In the genomic region with DNA sequence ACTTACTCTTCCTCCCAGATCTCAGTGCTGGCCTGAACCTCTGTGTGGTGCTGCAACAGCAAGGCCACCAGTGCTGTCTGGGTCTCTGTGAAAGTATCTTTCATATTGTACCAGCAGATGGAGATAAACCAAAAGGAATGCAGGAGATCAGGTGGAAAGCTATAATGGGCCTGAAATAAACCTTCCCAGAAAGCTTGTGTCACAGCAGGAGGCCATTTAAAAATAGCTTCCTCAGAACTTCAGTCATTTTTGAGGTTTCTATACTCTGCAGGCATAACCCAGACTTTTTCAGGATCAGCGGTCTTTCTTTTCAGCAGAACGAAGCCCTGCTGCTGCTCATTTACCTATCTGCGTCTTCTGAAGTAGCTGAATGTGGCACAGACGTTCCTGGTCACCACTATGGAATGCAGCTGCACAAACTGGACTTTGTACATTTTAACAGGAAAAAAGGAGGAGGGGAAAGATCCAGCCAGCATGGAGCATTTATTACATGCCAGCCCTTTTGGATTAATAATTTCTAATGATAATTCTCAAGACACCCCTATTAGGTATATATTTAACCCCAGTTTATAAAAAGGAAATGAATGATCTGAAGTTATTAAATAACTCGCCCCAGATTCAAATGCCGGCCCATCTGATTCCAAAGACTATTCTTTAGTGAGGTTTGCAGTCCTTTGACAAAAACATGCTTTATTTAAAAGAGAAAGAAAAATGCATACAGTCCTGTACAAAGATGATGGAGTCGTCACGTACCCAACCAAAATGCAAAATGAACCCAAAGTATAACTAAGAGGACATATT, we compare ENCODE assay signal across 1 cellular context.
TF ChIP-seq lines count a peak whose summit lies in the region.

No MANE protein-coding gene starts in this region.

TF ChIP-seq in K562, 482 proteins besides CTCF, POLR2A, EP300 and RAD21 (continued from another document and continues in another):
- TF ChIP-seq, protein P1, sequence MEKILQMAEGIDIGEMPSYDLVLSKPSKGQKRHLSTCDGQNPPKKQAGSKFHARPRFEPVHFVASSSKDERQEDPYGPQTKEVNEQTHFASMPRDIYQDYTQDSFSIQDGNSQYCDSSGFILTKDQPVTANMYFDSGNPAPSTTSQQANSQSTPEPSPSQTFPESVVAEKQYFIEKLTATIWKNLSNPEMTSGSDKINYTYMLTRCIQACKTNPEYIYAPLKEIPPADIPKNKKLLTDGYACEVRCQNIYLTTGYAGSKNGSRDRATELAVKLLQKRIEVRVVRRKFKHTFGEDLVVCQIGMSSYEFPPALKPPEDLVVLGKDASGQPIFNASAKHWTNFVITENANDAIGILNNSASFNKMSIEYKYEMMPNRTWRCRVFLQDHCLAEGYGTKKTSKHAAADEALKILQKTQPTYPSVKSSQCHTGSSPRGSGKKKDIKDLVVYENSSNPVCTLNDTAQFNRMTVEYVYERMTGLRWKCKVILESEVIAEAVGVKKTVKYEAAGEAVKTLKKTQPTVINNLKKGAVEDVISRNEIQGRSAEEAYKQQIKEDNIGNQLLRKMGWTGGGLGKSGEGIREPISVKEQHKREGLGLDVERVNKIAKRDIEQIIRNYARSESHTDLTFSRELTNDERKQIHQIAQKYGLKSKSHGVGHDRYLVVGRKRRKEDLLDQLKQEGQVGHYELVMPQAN (IDR thresholded peaks at IDR 0.05; ENCODE audit: borderline replicate concordance), result no peak
- TF ChIP-seq HNRNPLL (IDR thresholded peaks at IDR 0.05; ENCODE audit: low read depth, low read length, poor library complexity, severe bottlenecking), result no peak
- TF ChIP-seq, protein P2, sequence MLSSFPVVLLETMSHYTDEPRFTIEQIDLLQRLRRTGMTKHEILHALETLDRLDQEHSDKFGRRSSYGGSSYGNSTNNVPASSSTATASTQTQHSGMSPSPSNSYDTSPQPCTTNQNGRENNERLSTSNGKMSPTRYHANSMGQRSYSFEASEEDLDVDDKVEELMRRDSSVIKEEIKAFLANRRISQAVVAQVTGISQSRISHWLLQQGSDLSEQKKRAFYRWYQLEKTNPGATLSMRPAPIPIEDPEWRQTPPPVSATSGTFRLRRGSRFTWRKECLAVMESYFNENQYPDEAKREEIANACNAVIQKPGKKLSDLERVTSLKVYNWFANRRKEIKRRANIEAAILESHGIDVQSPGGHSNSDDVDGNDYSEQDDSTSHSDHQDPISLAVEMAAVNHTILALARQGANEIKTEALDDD (IDR thresholded peaks at IDR 0.05), result no peak
- no peak for TF ChIP-seq POLR2G (IDR thresholded peaks at IDR 0.05; ENCODE audit: low read depth, low read length)
- TF ChIP-seq MEF2D (tag; conservative IDR thresholded peaks at IDR 0.05; ENCODE audit: low read depth), result peak; percentile 86
- no peak for TF ChIP-seq ILK (tag; IDR thresholded peaks at IDR 0.05; ENCODE audit: borderline replicate concordance, low read depth)
- TF ChIP-seq, protein P3, sequence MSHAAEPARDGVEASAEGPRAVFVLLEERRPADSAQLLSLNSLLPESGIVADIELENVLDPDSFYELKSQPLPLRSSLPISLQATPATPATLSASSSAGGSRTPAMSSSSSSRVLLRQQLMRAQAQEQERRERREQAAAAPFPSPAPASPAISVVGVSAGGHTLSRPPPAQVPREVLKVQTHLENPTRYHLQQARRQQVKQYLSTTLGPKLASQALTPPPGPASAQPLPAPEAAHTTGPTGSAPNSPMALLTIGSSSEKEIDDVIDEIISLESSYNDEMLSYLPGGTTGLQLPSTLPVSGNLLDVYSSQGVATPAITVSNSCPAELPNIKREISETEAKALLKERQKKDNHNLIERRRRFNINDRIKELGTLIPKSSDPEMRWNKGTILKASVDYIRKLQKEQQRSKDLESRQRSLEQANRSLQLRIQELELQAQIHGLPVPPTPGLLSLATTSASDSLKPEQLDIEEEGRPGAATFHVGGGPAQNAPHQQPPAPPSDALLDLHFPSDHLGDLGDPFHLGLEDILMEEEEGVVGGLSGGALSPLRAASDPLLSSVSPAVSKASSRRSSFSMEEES (CRISPR knock-in tag; IDR thresholded peaks at IDR 0.05), result no peak
- TF ChIP-seq, protein P4, sequence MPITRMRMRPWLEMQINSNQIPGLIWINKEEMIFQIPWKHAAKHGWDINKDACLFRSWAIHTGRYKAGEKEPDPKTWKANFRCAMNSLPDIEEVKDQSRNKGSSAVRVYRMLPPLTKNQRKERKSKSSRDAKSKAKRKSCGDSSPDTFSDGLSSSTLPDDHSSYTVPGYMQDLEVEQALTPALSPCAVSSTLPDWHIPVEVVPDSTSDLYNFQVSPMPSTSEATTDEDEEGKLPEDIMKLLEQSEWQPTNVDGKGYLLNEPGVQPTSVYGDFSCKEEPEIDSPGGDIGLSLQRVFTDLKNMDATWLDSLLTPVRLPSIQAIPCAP (CRISPR knock-in tag; IDR thresholded peaks at IDR 0.05; ENCODE audit: borderline replicate concordance), result no peak
- TF ChIP-seq, protein P5, sequence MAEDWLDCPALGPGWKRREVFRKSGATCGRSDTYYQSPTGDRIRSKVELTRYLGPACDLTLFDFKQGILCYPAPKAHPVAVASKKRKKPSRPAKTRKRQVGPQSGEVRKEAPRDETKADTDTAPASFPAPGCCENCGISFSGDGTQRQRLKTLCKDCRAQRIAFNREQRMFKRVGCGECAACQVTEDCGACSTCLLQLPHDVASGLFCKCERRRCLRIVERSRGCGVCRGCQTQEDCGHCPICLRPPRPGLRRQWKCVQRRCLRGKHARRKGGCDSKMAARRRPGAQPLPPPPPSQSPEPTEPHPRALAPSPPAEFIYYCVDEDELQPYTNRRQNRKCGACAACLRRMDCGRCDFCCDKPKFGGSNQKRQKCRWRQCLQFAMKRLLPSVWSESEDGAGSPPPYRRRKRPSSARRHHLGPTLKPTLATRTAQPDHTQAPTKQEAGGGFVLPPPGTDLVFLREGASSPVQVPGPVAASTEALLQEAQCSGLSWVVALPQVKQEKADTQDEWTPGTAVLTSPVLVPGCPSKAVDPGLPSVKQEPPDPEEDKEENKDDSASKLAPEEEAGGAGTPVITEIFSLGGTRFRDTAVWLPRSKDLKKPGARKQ (CRISPR knock-in tag; IDR thresholded peaks at IDR 0.05), result no peak
- TF ChIP-seq, protein P6, sequence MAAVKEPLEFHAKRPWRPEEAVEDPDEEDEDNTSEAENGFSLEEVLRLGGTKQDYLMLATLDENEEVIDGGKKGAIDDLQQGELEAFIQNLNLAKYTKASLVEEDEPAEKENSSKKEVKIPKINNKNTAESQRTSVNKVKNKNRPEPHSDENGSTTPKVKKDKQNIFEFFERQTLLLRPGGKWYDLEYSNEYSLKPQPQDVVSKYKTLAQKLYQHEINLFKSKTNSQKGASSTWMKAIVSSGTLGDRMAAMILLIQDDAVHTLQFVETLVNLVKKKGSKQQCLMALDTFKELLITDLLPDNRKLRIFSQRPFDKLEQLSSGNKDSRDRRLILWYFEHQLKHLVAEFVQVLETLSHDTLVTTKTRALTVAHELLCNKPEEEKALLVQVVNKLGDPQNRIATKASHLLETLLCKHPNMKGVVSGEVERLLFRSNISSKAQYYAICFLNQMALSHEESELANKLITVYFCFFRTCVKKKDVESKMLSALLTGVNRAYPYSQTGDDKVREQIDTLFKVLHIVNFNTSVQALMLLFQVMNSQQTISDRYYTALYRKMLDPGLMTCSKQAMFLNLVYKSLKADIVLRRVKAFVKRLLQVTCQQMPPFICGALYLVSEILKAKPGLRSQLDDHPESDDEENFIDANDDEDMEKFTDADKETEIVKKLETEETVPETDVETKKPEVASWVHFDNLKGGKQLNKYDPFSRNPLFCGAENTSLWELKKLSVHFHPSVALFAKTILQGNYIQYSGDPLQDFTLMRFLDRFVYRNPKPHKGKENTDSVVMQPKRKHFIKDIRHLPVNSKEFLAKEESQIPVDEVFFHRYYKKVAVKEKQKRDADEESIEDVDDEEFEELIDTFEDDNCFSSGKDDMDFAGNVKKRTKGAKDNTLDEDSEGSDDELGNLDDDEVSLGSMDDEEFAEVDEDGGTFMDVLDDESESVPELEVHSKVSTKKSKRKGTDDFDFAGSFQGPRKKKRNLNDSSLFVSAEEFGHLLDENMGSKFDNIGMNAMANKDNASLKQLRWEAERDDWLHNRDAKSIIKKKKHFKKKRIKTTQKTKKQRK (IDR thresholded peaks at IDR 0.05; ENCODE audit: borderline replicate concordance, low read depth, low read length), result no peak
- TF ChIP-seq HDAC1 (IDR thresholded peaks at IDR 0.05), result no peak
- 0 out of 2 replicates have a peak, but pooled peaks have one; percentile 20 for TF ChIP-seq ZEB2 (IDR thresholded peaks at IDR 0.05)
- TF ChIP-seq, protein P7, sequence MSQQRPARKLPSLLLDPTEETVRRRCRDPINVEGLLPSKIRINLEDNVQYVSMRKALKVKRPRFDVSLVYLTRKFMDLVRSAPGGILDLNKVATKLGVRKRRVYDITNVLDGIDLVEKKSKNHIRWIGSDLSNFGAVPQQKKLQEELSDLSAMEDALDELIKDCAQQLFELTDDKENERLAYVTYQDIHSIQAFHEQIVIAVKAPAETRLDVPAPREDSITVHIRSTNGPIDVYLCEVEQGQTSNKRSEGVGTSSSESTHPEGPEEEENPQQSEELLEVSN (IDR thresholded peaks at IDR 0.05; ENCODE audit: borderline replicate concordance in 1 of 2, extremely low read depth in 1 of 2, insufficient read depth in 1 of 2, insufficient read length in 1 of 2, low read depth in 1 of 2, low read length in 1 of 2, poor library complexity in 1 of 2, severe bottlenecking in 1 of 2), result no peak
- TF ChIP-seq, protein P8, sequence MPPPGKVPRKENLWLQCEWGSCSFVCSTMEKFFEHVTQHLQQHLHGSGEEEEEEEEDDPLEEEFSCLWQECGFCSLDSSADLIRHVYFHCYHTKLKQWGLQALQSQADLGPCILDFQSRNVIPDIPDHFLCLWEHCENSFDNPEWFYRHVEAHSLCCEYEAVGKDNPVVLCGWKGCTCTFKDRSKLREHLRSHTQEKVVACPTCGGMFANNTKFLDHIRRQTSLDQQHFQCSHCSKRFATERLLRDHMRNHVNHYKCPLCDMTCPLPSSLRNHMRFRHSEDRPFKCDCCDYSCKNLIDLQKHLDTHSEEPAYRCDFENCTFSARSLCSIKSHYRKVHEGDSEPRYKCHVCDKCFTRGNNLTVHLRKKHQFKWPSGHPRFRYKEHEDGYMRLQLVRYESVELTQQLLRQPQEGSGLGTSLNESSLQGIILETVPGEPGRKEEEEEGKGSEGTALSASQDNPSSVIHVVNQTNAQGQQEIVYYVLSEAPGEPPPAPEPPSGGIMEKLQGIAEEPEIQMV (tag; conservative IDR thresholded peaks at IDR 0.05; ENCODE audit: low read depth), result no peak
- TF ChIP-seq, protein P9, sequence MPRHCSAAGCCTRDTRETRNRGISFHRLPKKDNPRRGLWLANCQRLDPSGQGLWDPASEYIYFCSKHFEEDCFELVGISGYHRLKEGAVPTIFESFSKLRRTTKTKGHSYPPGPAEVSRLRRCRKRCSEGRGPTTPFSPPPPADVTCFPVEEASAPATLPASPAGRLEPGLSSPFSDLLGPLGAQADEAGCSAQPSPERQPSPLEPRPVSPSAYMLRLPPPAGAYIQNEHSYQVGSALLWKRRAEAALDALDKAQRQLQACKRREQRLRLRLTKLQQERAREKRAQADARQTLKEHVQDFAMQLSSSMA (CRISPR knock-in tag; IDR thresholded peaks at IDR 0.05), result no peak
- peak; percentile 32; the same call in 1 of the 2 replicates for TF ChIP-seq L3MBTL2 (IDR thresholded peaks at IDR 0.05)
- TF ChIP-seq TBL1XR1 (IDR thresholded peaks at IDR 0.05; ENCODE audit: low read length in 2 of 2), result peak in 1 of 2 experiments; percentile 40; a peak in 1 of 4 replicates
- TF ChIP-seq MXI1 (IDR thresholded peaks at IDR 0.05; ENCODE audit: low read depth, low read length), result no peak
- peak; percentile 92 for TF ChIP-seq SMC3 (conservative IDR thresholded peaks at IDR 0.05; ENCODE audit: insufficient read depth, low read depth, low read length)
- TF ChIP-seq RCOR1 (IDR thresholded peaks at IDR 0.05; ENCODE audit: borderline replicate concordance in 1 of 2, low read depth in 2 of 2, low read length in 2 of 2), result peak in 1 of 2 experiments; percentile 43; a peak in 1 of 4 replicates
- TF ChIP-seq JUND (IDR thresholded peaks at IDR 0.05; ENCODE audit: borderline replicate concordance, low read depth, low read length), result peak; percentile 9; the same call in 1 of the 2 replicates
- TF ChIP-seq JUND (tag; IDR thresholded peaks at IDR 0.05; ENCODE audit: borderline replicate concordance, low read depth, low read length), result no peak; the same call in 2 of the 3 replicates
- no peak for TF ChIP-seq ZNF764 (CRISPR knock-in tag; IDR thresholded peaks at IDR 0.05; ENCODE audit: low read depth)
- no peak for TF ChIP-seq HNRNPK (IDR thresholded peaks at IDR 0.05; ENCODE audit: low read depth, low read length, poor library complexity, severe bottlenecking)
- TF ChIP-seq CEBPB (tag; IDR thresholded peaks at IDR 0.05), result 0 out of 2 replicates have a peak, but pooled peaks have one; percentile 21
- TF ChIP-seq, protein P10, sequence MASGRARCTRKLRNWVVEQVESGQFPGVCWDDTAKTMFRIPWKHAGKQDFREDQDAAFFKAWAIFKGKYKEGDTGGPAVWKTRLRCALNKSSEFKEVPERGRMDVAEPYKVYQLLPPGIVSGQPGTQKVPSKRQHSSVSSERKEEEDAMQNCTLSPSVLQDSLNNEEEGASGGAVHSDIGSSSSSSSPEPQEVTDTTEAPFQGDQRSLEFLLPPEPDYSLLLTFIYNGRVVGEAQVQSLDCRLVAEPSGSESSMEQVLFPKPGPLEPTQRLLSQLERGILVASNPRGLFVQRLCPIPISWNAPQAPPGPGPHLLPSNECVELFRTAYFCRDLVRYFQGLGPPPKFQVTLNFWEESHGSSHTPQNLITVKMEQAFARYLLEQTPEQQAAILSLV (tag; IDR thresholded peaks at IDR 0.05), result no peak
- TF ChIP-seq NFYB (IDR thresholded peaks at IDR 0.05; ENCODE audit: extremely low read depth, insufficient read length), result no peak
- peak; percentile 93 for TF ChIP-seq MEF2A (IDR thresholded peaks at IDR 0.05; ENCODE audit: control insufficient read depth, low read depth, low read length)
- 0 out of 2 replicates have a peak, but pooled peaks have one; percentile 7 for TF ChIP-seq STAT5A (IDR thresholded peaks at IDR 0.05; ENCODE audit: borderline replicate concordance, low read length)
- TF ChIP-seq, protein P11, sequence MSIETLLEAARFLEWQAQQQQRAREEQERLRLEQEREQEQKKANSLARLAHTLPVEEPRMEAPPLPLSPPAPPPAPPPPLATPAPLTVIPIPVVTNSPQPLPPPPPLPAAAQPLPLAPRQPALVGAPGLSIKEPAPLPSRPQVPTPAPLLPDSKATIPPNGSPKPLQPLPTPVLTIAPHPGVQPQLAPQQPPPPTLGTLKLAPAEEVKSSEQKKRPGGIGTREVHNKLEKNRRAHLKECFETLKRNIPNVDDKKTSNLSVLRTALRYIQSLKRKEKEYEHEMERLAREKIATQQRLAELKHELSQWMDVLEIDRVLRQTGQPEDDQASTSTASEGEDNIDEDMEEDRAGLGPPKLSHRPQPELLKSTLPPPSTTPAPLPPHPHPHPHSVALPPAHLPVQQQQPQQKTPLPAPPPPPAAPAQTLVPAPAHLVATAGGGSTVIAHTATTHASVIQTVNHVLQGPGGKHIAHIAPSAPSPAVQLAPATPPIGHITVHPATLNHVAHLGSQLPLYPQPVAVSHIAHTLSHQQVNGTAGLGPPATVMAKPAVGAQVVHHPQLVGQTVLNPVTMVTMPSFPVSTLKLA (conservative IDR thresholded peaks at IDR 0.05), result no peak
- 0 out of 2 replicates have a peak, but pooled peaks have one; percentile 21 for TF ChIP-seq ZNF143 (CRISPR knock-in tag; IDR thresholded peaks at IDR 0.05)
- peak in 1 of 2 experiments; percentile 91; a peak in 2 of 4 replicates for TF ChIP-seq TEAD1 (CRISPR knock-in tag; IDR thresholded peaks at IDR 0.05)
- peak; percentile 24; the same call in 1 of the 2 replicates for TF ChIP-seq RB1 (IDR thresholded peaks at IDR 0.05; ENCODE audit: low read depth)
